Comparison of ENCODE assay signal across 1 cellular context in the genomic region with DNA sequence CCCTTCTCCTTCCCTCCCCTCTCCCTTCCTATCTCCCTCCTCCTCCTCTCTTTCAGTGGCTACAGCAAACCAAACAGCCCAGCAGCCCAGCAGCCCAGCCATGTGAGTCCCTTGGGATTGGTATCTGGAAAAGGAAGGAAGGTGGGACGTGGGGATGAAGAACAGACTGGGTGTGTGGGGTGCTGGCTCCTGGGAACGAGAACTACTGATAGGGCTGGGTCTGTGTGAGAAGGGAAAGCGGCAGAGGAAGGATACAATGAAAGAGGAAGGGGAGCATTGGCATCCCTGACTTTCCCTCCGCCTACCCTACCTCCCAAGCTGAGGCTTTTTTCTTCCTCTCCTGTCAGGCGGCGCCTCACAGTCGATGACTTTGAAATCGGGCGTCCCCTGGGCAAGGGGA.
TF ChIP-seq lines count a peak whose summit lies in the region.

No MANE protein-coding gene starts in this region.

TF ChIP-seq in K562, 482 proteins besides CTCF, POLR2A, EP300 and RAD21:
- TF ChIP-seq, protein P1, sequence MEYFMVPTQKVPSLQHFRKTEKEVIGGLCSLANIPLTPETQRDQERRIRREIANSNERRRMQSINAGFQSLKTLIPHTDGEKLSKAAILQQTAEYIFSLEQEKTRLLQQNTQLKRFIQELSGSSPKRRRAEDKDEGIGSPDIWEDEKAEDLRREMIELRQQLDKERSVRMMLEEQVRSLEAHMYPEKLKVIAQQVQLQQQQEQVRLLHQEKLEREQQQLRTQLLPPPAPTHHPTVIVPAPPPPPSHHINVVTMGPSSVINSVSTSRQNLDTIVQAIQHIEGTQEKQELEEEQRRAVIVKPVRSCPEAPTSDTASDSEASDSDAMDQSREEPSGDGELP (CRISPR knock-in tag; IDR thresholded peaks at IDR 0.05; ENCODE audit: borderline replicate concordance): no peak
- TF ChIP-seq ZNF584 (CRISPR knock-in tag; IDR thresholded peaks at IDR 0.05; ENCODE audit: low read depth): no peak
- no peak for TF ChIP-seq ZNF263 (CRISPR knock-in tag; IDR thresholded peaks at IDR 0.05; ENCODE audit: borderline replicate concordance)
- no peak for TF ChIP-seq GATAD2B (IDR thresholded peaks at IDR 0.05; ENCODE audit: borderline replicate concordance)
- no peak for TF ChIP-seq ZNF316 (IDR thresholded peaks at IDR 0.05)
- TF ChIP-seq, protein P2, sequence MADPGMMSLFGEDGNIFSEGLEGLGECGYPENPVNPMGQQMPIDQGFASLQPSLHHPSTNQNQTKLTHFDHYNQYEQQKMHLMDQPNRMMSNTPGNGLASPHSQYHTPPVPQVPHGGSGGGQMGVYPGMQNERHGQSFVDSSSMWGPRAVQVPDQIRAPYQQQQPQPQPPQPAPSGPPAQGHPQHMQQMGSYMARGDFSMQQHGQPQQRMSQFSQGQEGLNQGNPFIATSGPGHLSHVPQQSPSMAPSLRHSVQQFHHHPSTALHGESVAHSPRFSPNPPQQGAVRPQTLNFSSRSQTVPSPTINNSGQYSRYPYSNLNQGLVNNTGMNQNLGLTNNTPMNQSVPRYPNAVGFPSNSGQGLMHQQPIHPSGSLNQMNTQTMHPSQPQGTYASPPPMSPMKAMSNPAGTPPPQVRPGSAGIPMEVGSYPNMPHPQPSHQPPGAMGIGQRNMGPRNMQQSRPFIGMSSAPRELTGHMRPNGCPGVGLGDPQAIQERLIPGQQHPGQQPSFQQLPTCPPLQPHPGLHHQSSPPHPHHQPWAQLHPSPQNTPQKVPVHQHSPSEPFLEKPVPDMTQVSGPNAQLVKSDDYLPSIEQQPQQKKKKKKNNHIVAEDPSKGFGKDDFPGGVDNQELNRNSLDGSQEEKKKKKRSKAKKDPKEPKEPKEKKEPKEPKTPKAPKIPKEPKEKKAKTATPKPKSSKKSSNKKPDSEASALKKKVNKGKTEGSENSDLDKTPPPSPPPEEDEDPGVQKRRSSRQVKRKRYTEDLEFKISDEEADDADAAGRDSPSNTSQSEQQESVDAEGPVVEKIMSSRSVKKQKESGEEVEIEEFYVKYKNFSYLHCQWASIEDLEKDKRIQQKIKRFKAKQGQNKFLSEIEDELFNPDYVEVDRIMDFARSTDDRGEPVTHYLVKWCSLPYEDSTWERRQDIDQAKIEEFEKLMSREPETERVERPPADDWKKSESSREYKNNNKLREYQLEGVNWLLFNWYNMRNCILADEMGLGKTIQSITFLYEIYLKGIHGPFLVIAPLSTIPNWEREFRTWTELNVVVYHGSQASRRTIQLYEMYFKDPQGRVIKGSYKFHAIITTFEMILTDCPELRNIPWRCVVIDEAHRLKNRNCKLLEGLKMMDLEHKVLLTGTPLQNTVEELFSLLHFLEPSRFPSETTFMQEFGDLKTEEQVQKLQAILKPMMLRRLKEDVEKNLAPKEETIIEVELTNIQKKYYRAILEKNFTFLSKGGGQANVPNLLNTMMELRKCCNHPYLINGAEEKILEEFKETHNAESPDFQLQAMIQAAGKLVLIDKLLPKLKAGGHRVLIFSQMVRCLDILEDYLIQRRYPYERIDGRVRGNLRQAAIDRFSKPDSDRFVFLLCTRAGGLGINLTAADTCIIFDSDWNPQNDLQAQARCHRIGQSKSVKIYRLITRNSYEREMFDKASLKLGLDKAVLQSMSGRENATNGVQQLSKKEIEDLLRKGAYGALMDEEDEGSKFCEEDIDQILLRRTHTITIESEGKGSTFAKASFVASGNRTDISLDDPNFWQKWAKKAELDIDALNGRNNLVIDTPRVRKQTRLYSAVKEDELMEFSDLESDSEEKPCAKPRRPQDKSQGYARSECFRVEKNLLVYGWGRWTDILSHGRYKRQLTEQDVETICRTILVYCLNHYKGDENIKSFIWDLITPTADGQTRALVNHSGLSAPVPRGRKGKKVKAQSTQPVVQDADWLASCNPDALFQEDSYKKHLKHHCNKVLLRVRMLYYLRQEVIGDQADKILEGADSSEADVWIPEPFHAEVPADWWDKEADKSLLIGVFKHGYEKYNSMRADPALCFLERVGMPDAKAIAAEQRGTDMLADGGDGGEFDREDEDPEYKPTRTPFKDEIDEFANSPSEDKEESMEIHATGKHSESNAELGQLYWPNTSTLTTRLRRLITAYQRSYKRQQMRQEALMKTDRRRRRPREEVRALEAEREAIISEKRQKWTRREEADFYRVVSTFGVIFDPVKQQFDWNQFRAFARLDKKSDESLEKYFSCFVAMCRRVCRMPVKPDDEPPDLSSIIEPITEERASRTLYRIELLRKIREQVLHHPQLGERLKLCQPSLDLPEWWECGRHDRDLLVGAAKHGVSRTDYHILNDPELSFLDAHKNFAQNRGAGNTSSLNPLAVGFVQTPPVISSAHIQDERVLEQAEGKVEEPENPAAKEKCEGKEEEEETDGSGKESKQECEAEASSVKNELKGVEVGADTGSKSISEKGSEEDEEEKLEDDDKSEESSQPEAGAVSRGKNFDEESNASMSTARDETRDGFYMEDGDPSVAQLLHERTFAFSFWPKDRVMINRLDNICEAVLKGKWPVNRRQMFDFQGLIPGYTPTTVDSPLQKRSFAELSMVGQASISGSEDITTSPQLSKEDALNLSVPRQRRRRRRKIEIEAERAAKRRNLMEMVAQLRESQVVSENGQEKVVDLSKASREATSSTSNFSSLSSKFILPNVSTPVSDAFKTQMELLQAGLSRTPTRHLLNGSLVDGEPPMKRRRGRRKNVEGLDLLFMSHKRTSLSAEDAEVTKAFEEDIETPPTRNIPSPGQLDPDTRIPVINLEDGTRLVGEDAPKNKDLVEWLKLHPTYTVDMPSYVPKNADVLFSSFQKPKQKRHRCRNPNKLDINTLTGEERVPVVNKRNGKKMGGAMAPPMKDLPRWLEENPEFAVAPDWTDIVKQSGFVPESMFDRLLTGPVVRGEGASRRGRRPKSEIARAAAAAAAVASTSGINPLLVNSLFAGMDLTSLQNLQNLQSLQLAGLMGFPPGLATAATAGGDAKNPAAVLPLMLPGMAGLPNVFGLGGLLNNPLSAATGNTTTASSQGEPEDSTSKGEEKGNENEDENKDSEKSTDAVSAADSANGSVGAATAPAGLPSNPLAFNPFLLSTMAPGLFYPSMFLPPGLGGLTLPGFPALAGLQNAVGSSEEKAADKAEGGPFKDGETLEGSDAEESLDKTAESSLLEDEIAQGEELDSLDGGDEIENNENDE (IDR thresholded peaks at IDR 0.05; ENCODE audit: low read depth, low read length): no peak
- no peak for TF ChIP-seq U2AF2 (optimal IDR thresholded peaks at IDR 0.05; ENCODE audit: low read depth, low read length)
- TF ChIP-seq GABPB1 (CRISPR knock-in tag; IDR thresholded peaks at IDR 0.05): no peak
- TF ChIP-seq NCOA1 (IDR thresholded peaks at IDR 0.05; ENCODE audit: low read depth): no peak
